1 cellular context compared by ENCODE assay signal in genomic region chr13:21142766-21143165, GRCh38.
TF ChIP-seq lines count a peak whose summit lies in the region.

No MANE protein-coding gene starts in this region.

TF ChIP-seq in SK-N-SH, 30 proteins besides CTCF, POLR2A, EP300 and RAD21 (continued from another document):
- TF ChIP-seq REST (IDR thresholded peaks at IDR 0.05; ENCODE audit: low read depth, low read length) (no peak), JUND (IDR thresholded peaks at IDR 0.05) (no peak), SMC3 (IDR thresholded peaks at IDR 0.05; ENCODE audit: low read depth, low read length) (no peak), YY1 (IDR thresholded peaks at IDR 0.05; ENCODE audit: low read depth) (no peak), FOXJ3 (CRISPR knock-in tag; IDR thresholded peaks at IDR 0.05) (no peak), TEAD4 (IDR thresholded peaks at IDR 0.05; ENCODE audit: borderline replicate concordance, insufficient read depth) (no peak), MXI1 (IDR thresholded peaks at IDR 0.05; ENCODE audit: low read depth, low read length) (no peak), RCOR1 (IDR thresholded peaks at IDR 0.05; ENCODE audit: low read length) (no peak), SIN3A (IDR thresholded peaks at IDR 0.05; ENCODE audit: borderline replicate concordance, low read depth, low read length) (no peak), GABPA (IDR thresholded peaks at IDR 0.05; ENCODE audit: low read depth) (no peak), FOXM1 (IDR thresholded peaks at IDR 0.05; ENCODE audit: low read depth) (no peak), GATA2 (CRISPR knock-in tag; IDR thresholded peaks at IDR 0.05) (no peak), TCF12 (IDR thresholded peaks at IDR 0.05) (no peak), RFX5 (IDR thresholded peaks at IDR 0.05; ENCODE audit: low read length) (no peak), MAX (IDR thresholded peaks at IDR 0.05; ENCODE audit: low read depth) (no peak)
